In genomic region chr19:2149980-2150793, GRCh38 we compare ENCODE assay signal across 8 cellular contexts. TPM values are rescaled to one million over a fixed set of nuclear protein-coding genes. Genes with fewer than 3 reads are reported as not detected.
A peak's percentile ranks its signal among the peaks of the same experiment; 100 is the strongest.
DNase-seq lines count a peak whose midpoint lies in the region; ATAC-seq and TF ChIP-seq lines count a peak whose summit lies in the region.

No MANE protein-coding gene starts in this region.

- TF ChIP-seq CTCF in AG04450 (IDR thresholded peaks at IDR 0.05; ENCODE audit: low read depth, low read length) (no peak), HCT116 (IDR thresholded peaks at IDR 0.05 in 2 of 3, conservative IDR thresholded peaks at IDR 0.05 in 1 of 3; ENCODE audit: borderline replicate concordance in 1 of 3, insufficient read depth in 1 of 3, low read depth in 2 of 3, low read length in 2 of 3) (no peak), thoracic aorta (IDR thresholded peaks at IDR 0.05) (no peak)

- H3K27me3 ChIP-seq in AG04450 (ENCODE audit: control insufficient read depth, insufficient read depth, low read length) (no peaks in the 10 kb centered on the region), HCT116 (ENCODE audit: insufficient read depth, low read length) (no peaks in the 10 kb centered on the region), thoracic aorta (replicated peaks; ENCODE audit: insufficient read depth) (no peaks in the 10 kb centered on the region)

- H3K9me2 ChIP-seq in HCT116 (ENCODE audit: insufficient read depth), result no peaks in the 10 kb centered on the region

- H3K9me3 ChIP-seq in AG04450 (ENCODE audit: control insufficient read depth, insufficient read depth, low read length), result no peaks in the 10 kb centered on the region; the same call in 1 of the 2 replicates
- H3K9me3 ChIP-seq in HCT116 (ENCODE audit: control insufficient read depth in 1 of 2, insufficient read depth in 1 of 2, low read depth in 1 of 2, low read length in 2 of 2), result no peaks in the 10 kb centered on the region
- H3K9me3 ChIP-seq in thoracic aorta, result no peaks in the 10 kb centered on the region

- peak overlapping the region; percentile 82 for H3K4me2 ChIP-seq in HCT116 (ENCODE audit: low read length)

- no peak for TF ChIP-seq RAD21 in HCT116 (IDR thresholded peaks at IDR 0.05; ENCODE audit: low read depth)

- H2AFZ ChIP-seq in HCT116 (ENCODE audit: low read depth, low read length, poor library complexity, severe bottlenecking), result no peak overlapping the region

- RAD21 ChIA-PET in HCT116 (lab: Charles Lee; ENCODE audit: low non-redundant PET in 1 of 2, low total read pairs in 2 of 2, uncharacterized antibody in 2 of 2, unreplicated experiment in 2 of 2), result no interaction called here

- no peak for TF ChIP-seq POLR2A in HCT116 (IDR thresholded peaks at IDR 0.05; ENCODE audit: borderline replicate concordance, extremely low read depth, insufficient read depth, insufficient read length)

- peaks cover 36 to 46% of the 10 kb centered on the region in 2 experiments for H3K4me1 ChIP-seq in HCT116 (ENCODE audit: control insufficient read depth in 1 of 2, insufficient read depth in 2 of 2, low read length in 2 of 2)
- peaks cover 23 to 33% of the 10 kb centered on the region in 2 donors for H3K4me1 ChIP-seq in thoracic aorta (ENCODE audit: control insufficient read depth in 1 of 2, low read depth in 2 of 2)

- POLR2A ChIA-PET in AG04450 (lab: Yijun Ruan, JAX), result interaction anchor here (0.5 kb wide), 1 partner anchor 54 kb away, joined by 3 read pairs; no protein-coding TSS in a partner anchor
- POLR2A ChIA-PET in HCT116 (lab: Charles Lee), result interaction anchor here (1.1 kb wide), 1 partner anchor 20 kb away, joined by 6 read pairs; no protein-coding TSS in a partner anchor

- H3K79me2 ChIP-seq in HCT116 (ENCODE audit: insufficient read depth, low read length), result peaks cover 60% of the 10 kb centered on the region

- CTCF ChIA-PET in AG04450 (lab: Charles Lee), result interaction anchor here (0.5 to 1.5 kb wide), 2 partner anchors 132 to 220 kb away, joined by 3 to 5 read pairs; no protein-coding TSS in a partner anchor
- CTCF ChIA-PET in HCT116 (lab: Charles Lee), result no interaction called here

- H4K20me1 ChIP-seq in HCT116 (ENCODE audit: insufficient read depth), result no peaks in the 10 kb centered on the region; the same call in 1 of the 2 replicates

- peak overlapping the region; percentile 11 for H3K27ac ChIP-seq in AG04450 (ENCODE audit: low read depth, low read length)
- H3K27ac ChIP-seq in HCT116 (ENCODE audit: low read depth, low read length), result peak overlapping the region; percentile 84
- H3K27ac ChIP-seq in adipose tissue (ENCODE audit: low read depth, low read length), result peak overlapping the region; percentile 20
- peak overlapping the region in 1 of 2 donors; percentile 78 for H3K27ac ChIP-seq in thoracic aorta

- DNase-seq in AG04450 (ENCODE audit: low read depth, low spot score) (no peak), HCT116 (ENCODE audit: low read depth, low spot score) (no peak), left colon (peak; percentile 45 to 50), thoracic aorta (ENCODE audit: low spot score) (no peak), NCI-H526 treated with DMSO at 0.1 percent for 48 hours (lab: John Stamatoyannopoulos, UW) (no peak)

- BruUV-seq in HCT116 (replicated peaks; lab: Mats Ljungman, UMichigan), result no TSS peak

- 7 to 19% (median 14%) methylated on average over 30 of the region's 30 CpGs for WGBS in adipose tissue, 3 donors

- ATAC-seq in HCT116, result no peak
- peak; percentile 3 for ATAC-seq in left colon
- no peak for ATAC-seq in thoracic aorta (ENCODE audit: insufficient number of reproducible peaks, low FRiP score, low read depth)
- no peak for ATAC-seq in HG03039 (IDR thresholded peaks at IDR 0.05; ENCODE audit: unreplicated experiment)
- ATAC-seq in HG02610 (IDR thresholded peaks at IDR 0.05; ENCODE audit: unreplicated experiment), result no peak

- H3K4me3 ChIP-seq in AG04450 (ENCODE audit: low read depth, low read length), result peak overlapping the region; percentile 94
- H3K4me3 ChIP-seq in HCT116 (replicated peaks in 1 of 2; ENCODE audit: low read depth in 1 of 2, low read length in 2 of 2), result peak overlapping the region; percentile 96 to 100
- H3K4me3 ChIP-seq in thoracic aorta, result peak overlapping the region; percentile 99

- intact Hi-C loops in HCT116 (cut with micrococcal nuclease) (loop anchor here (5.0 to 10.0 kb wide), 5 partner anchors 118 to 465 kb away; partner anchors contain the start of genes ADAT3, BTBD2 and SCAMP4), left colon (cut with DNase I, micrococcal nuclease) (loop anchor here in 1 of 2 donors (10.0 kb wide), 1 partner anchor 85 kb away; the partner anchor contains the start of genes PLEKHJ1 and SF3A2)

- peak overlapping the region; percentile 99 for H3K9ac ChIP-seq in HCT116 (ENCODE audit: low read length)

- H3K36me3 ChIP-seq in HCT116 (ENCODE audit: control insufficient read depth in 1 of 2, insufficient read depth in 2 of 2, low read length in 2 of 2) (peaks cover 0 to 6% of the 10 kb centered on the region in 2 experiments; a peak in 2 of 4 replicates), thoracic aorta (no peaks in the 10 kb centered on the region)

TF ChIP-seq in HCT116, 20 proteins besides CTCF, POLR2A, EP300 and RAD21:
- peak; percentile 69; the same call in 1 of the 2 replicates for TF ChIP-seq MAX (IDR thresholded peaks at IDR 0.05)
- no peak for TF ChIP-seq ELF1 (IDR thresholded peaks at IDR 0.05; ENCODE audit: borderline replicate concordance, low read depth)

RNA-seq across cellular contexts. Expression of gene AP3D1, which starts 1.2 kb away (rescaled TPM):
- polyA plus RNA-seq in AG04450 (2011; rRNA removed), result 68.2 and 94.4 TPM in 2 replicates
- polyA minus RNA-seq in AG04450 (2011; rRNA and poly(A)+ RNA removed), result 134 and 184 TPM in 2 replicates
- 137 TPM for total RNA-seq in HCT116 (2021; ENCODE audit: unreplicated experiment)
- polyA plus RNA-seq in HCT116 (2012), result 156 and 181 TPM in 2 replicates
- 10 to 100 TPM; 68.0 to 70.9 (median 69.8) TPM for polyA plus RNA-seq in adipose tissue
- 100 to 1,000 TPM in 1 of 2 donors, 10 to 100 TPM in 1; 99.4 to 123 TPM for total RNA-seq in left colon
- 100 to 1,000 TPM in 1 of 2 donors, 10 to 100 TPM in 1; 81.4 to 116 TPM for total RNA-seq in thoracic aorta

RNA-seq across cellular contexts. Expression of gene DOT1L, which starts 13.5 kb away (rescaled TPM):
- polyA plus RNA-seq in AG04450 (2011; rRNA removed) (3.2 and 4.3 TPM in 2 replicates), adipose tissue (10 to 100 TPM in 1 of 3 donors, 1 to 10 TPM in 2; 5.8 to 17.4 (median 8.4) TPM)
- 12.7 and 16.7 TPM in 2 replicates for polyA minus RNA-seq in AG04450 (2011; rRNA and poly(A)+ RNA removed)
- total RNA-seq in HCT116 (2021; ENCODE audit: unreplicated experiment) (48.9 TPM), left colon (10 to 100 TPM; 37.6 to 41.6 TPM), thoracic aorta (10 to 100 TPM; 12.3 to 33.4 TPM)
- 21.2 and 27.0 TPM in 2 replicates for polyA plus RNA-seq in HCT116 (2012)

RNA-seq across cellular contexts. Expression of gene IZUMO4, which starts 53.5 kb away (rescaled TPM):
- polyA plus RNA-seq in AG04450 (2011; rRNA removed) (0.56 and 0.84 TPM in 2 replicates), adipose tissue (10 to 100 TPM in 2 of 3 donors, 1 to 10 TPM in 1; 6.5 to 18.7 (median 17.0) TPM)
- polyA minus RNA-seq in AG04450 (2011; rRNA and poly(A)+ RNA removed), result 0.39 TPM in 1 of 2 replicates, not detected in the other
- total RNA-seq in HCT116 (2021; ENCODE audit: unreplicated experiment) (6.1 TPM), left colon (1 to 10 TPM; 2.1 to 2.3 TPM), thoracic aorta (1 to 10 TPM; 3.1 to 6.1 TPM)
- polyA plus RNA-seq in HCT116 (2012), result 6.7 and 12.8 TPM in 2 replicates

RNA-seq across cellular contexts. Expression of gene MOB3A, which starts 54.1 kb away (rescaled TPM):
- 20.5 and 25.3 TPM in 2 replicates for polyA plus RNA-seq in AG04450 (2011; rRNA removed)
- 37.7 and 52.0 TPM in 2 replicates for polyA minus RNA-seq in AG04450 (2011; rRNA and poly(A)+ RNA removed)
- 32.1 TPM for total RNA-seq in HCT116 (2021; ENCODE audit: unreplicated experiment)
- polyA plus RNA-seq in HCT116 (2012), result 39.3 and 39.8 TPM in 2 replicates
- polyA plus RNA-seq in adipose tissue, result 10 to 100 TPM; 10.1 to 35.7 (median 28.6) TPM
- 10 to 100 TPM; 37.9 to 48.4 TPM for total RNA-seq in left colon
- total RNA-seq in thoracic aorta, result 10 to 100 TPM; 37.8 to 50.9 TPM

Comparison
In these comparisons a context has a peak if more than half of its experiments do, and no peak if none do; other contexts are left out.
1. DNase-seq: peak in left colon (2 of 2); none in AG04450 (single experiment), HCT116 (single experiment), thoracic aorta (single experiment) and NCI-H526 treated with DMSO at 0.1 percent for 48 hours (single experiment).
2. Peak in every context shown above with its lines, with median percentiles within 50 percentile points of each other: H3K4me3 ChIP-seq.